In the genomic region with DNA sequence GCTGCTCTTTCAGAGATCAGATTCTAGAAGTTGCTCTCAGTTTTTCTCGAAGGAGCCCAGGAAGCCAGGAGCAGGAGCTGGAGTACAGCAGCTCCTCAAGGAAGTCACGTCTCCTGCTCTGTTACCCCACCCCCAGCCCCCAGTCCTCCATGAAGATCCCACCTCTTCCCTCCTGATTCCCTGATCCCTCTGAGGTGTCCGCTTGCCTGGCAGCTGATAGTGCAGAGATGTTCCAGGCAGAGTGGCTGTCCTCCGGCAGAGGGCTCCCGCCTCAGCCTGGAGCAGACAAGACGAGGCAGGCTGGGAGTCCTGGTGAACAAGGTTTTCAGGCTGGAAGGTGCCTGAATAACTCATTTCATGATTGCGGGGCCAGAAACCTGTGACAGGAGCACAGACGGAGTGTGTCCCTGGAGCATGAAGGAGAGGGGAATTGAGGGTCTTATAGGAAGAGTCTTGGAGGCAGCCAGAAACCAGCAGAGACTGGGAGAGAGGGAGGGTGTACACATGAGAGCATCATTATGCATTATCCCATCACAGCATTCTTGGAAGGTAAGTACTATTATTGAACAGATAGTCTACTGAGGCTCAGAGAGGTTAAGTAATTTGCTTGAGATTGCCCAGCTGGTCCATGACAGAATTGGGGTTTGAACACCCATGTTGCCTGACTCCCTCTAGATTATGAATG, we compare ENCODE assay signal across 8 cellular contexts. TPM values are rescaled to one million over a fixed set of nuclear protein-coding genes. Genes with fewer than 3 reads are reported as not detected.
DNase-seq lines count a peak whose midpoint lies in the region; ATAC-seq and TF ChIP-seq lines count a peak whose summit lies in the region.

No MANE protein-coding gene starts in this region.

- no peak for TF ChIP-seq POLR2A in thyroid gland (IDR thresholded peaks at IDR 0.05)

- TF ChIP-seq EP300 in Ishikawa (IDR thresholded peaks at IDR 0.05; ENCODE audit: borderline replicate concordance) = no peak

- peak overlapping the region; percentile 41 for H3K4me3 ChIP-seq in mesodermal cell (ENCODE audit: extremely low read depth, insufficient read depth, low read length, poor library complexity, severe bottlenecking)
- peak overlapping the region in 1 of 3 donors; percentile 26 for H3K4me3 ChIP-seq in thyroid gland (replicated peaks in 1 of 3)

- 3 to 5% methylated on average over 6 to 8 of the region's 8 CpGs for WGBS in mesodermal cell (ENCODE audit: insufficient coverage in 2 of 2), 2 experiments
- WGBS in thyroid gland, 2 donors = 3 to 12% methylated on average over 7 to 8 of the region's 8 CpGs

- ATAC-seq in esophagus mucosa (peak; percentile 85), HG03175 (IDR thresholded peaks at IDR 0.05; ENCODE audit: unreplicated experiment) (no peak), HG02973 (IDR thresholded peaks at IDR 0.05; ENCODE audit: unreplicated experiment) (no peak)

- peak; percentile 1 for DNase-seq in DMS153 treated with DMSO at 0.1 percent for 48 hours (lab: John Stamatoyannopoulos, UW; ENCODE audit: unreplicated experiment)
- peak; percentile 49 for DNase-seq in UCSD-AML1 (lab: John Stamatoyannopoulos, UW; ENCODE audit: unreplicated experiment)
- peak; percentile 57 to 58 for DNase-seq in thyroid gland

- H3K27me3 ChIP-seq in thyroid gland = peaks cover 7% of the 10 kb centered on the region

- peak; percentile 53 for TF ChIP-seq RAD21 in Ishikawa (IDR thresholded peaks at IDR 0.05; ENCODE audit: low read depth)

- H3K9me3 ChIP-seq in mesodermal cell (ENCODE audit: control insufficient read depth, low read length) (no peaks in the 10 kb centered on the region), thyroid gland (no peaks in the 10 kb centered on the region)

- intact Hi-C loops in thyroid gland (cut with DNase I) = loop anchor here (10.0 kb wide), 1 partner anchor 179 kb away; no protein-coding TSS in a partner anchor

- H3K4me1 ChIP-seq in mesodermal cell (ENCODE audit: control insufficient read depth, insufficient read depth, low read length, poor library complexity, severe bottlenecking) (no peaks in the 10 kb centered on the region), thyroid gland (peaks cover 4 to 6% of the 10 kb centered on the region in 2 donors)

- H3K36me3 ChIP-seq in mesodermal cell (ENCODE audit: control insufficient read depth, insufficient read depth, low read length) (no peaks in the 10 kb centered on the region), thyroid gland (no peaks in the 10 kb centered on the region)

- TF ChIP-seq CTCF in thyroid gland (IDR thresholded peaks at IDR 0.05) = peak in 5 of 6 experiments; percentile 10 to 58 (median 45)

- H3K27ac ChIP-seq in mesodermal cell (ENCODE audit: low read depth, low read length, severe bottlenecking) = no peak overlapping the region
- H3K27ac ChIP-seq in thyroid gland = no peak overlapping the region

TF ChIP-seq in Ishikawa, 13 proteins besides CTCF, POLR2A, EP300 and RAD21:
- TF ChIP-seq, protein P1, sequence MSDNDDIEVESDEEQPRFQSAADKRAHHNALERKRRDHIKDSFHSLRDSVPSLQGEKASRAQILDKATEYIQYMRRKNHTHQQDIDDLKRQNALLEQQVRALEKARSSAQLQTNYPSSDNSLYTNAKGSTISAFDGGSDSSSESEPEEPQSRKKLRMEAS (IDR thresholded peaks at IDR 0.05) = no peak
- TF ChIP-seq FOXM1 (IDR thresholded peaks at IDR 0.05; ENCODE audit: borderline replicate concordance, low read depth) = no peak
- TF ChIP-seq CREB1 (IDR thresholded peaks at IDR 0.05; ENCODE audit: low read depth) = no peak
- TF ChIP-seq, protein P2, sequence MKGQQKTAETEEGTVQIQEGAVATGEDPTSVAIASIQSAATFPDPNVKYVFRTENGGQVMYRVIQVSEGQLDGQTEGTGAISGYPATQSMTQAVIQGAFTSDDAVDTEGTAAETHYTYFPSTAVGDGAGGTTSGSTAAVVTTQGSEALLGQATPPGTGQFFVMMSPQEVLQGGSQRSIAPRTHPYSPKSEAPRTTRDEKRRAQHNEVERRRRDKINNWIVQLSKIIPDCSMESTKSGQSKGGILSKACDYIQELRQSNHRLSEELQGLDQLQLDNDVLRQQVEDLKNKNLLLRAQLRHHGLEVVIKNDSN (IDR thresholded peaks at IDR 0.05) = no peak
- no peak for TF ChIP-seq TEAD4 (IDR thresholded peaks at IDR 0.05)
- TF ChIP-seq, protein P3, sequence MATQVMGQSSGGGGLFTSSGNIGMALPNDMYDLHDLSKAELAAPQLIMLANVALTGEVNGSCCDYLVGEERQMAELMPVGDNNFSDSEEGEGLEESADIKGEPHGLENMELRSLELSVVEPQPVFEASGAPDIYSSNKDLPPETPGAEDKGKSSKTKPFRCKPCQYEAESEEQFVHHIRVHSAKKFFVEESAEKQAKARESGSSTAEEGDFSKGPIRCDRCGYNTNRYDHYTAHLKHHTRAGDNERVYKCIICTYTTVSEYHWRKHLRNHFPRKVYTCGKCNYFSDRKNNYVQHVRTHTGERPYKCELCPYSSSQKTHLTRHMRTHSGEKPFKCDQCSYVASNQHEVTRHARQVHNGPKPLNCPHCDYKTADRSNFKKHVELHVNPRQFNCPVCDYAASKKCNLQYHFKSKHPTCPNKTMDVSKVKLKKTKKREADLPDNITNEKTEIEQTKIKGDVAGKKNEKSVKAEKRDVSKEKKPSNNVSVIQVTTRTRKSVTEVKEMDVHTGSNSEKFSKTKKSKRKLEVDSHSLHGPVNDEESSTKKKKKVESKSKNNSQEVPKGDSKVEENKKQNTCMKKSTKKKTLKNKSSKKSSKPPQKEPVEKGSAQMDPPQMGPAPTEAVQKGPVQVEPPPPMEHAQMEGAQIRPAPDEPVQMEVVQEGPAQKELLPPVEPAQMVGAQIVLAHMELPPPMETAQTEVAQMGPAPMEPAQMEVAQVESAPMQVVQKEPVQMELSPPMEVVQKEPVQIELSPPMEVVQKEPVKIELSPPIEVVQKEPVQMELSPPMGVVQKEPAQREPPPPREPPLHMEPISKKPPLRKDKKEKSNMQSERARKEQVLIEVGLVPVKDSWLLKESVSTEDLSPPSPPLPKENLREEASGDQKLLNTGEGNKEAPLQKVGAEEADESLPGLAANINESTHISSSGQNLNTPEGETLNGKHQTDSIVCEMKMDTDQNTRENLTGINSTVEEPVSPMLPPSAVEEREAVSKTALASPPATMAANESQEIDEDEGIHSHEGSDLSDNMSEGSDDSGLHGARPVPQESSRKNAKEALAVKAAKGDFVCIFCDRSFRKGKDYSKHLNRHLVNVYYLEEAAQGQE (IDR thresholded peaks at IDR 0.05; ENCODE audit: low read depth) = no peak
- no peak for TF ChIP-seq ZBTB7A (IDR thresholded peaks at IDR 0.05; ENCODE audit: low read depth)
- no peak for TF ChIP-seq TAF1 (IDR thresholded peaks at IDR 0.05; ENCODE audit: low read depth)
- no peak for TF ChIP-seq YY1 (IDR thresholded peaks at IDR 0.05; ENCODE audit: low read depth)
- no peak for TF ChIP-seq EGR1 (IDR thresholded peaks at IDR 0.05)
- no peak for TF ChIP-seq TCF12 (IDR thresholded peaks at IDR 0.05; ENCODE audit: low read depth)

RNA-seq across cellular contexts. Expression of a gene that starts 1.2 kb away (rescaled TPM):
- 4.2 TPM for total RNA-seq in esophagus mucosa
- 0.74 TPM for polyA plus RNA-seq in mesodermal cell (2013, experiment 1 of 2)
- 0.66 TPM for polyA plus RNA-seq in mesodermal cell (2013, experiment 2 of 2)
- 1 to 10 TPM in 3 of 4 donors, not detected in 1; 1.9 to 2.6 (median 2.4) TPM for total RNA-seq in thyroid gland

Comparison
In these comparisons a context has a peak if more than half of its experiments do, and no peak if none do; other contexts are left out.
1. DNase-seq: peak in every context shown above with its lines; median percentile 58 in thyroid gland; 49 in UCSD-AML1; 1 in DMS153 treated with DMSO at 0.1 percent for 48 hours.